15 cellular contexts compared by ENCODE assay signal in the genomic region with DNA sequence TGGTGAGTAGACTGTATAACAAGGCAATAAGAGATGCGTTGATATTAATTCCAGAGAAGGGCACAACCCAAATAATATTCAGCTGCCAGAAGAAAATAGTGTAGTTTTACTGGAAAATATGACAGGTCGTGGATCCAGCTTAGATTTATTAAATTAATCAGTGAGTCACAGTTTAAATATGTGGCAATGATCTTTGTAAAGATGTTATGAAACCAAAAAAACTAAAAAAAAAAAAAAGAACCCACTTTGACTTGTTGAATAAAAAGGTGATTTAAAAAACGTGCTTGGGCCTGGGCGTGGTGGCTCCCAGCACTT. TPM values are rescaled to one million over a fixed set of nuclear protein-coding genes. Genes with fewer than 3 reads are reported as not detected.
DNase-seq lines count a peak whose midpoint lies in the region; ATAC-seq and TF ChIP-seq lines count a peak whose summit lies in the region.
"Had no signal": no experiment of that assay in that cellular context is flagged by ENCODE, and none has a peak within 500 bp of the region (broad histone marks: within the 10 kb centered on the region; RNA-seq: fewer than 3 reads in every experiment).

No MANE protein-coding gene starts in this region.

- no peaks in the 10 kb centered on the region for H3K27me3 Mint-ChIP-seq in Calu3 (ENCODE audit: unreplicated experiment)
- H3K27me3 Mint-ChIP-seq: activated CD8-positive, alpha-beta memory T cell treated with anti-CD3 and anti-CD28 coated beads, Interleukin-2, amount 10 ng/mL, durations not matched to agents 7 days and 5 days had no signal

- no peak for DNase-seq in Calu3
- peak; percentile 68 for DNase-seq in RWPE1 (ENCODE audit: low spot score)
- DNase-seq in epithelial cell of prostate (ENCODE audit: low read depth, low spot score): no peak
- no peak for DNase-seq in omental fat pad (ENCODE audit: low spot score)
- no peak for DNase-seq in DMS79 (lab: John Stamatoyannopoulos, UW)
- no peak for DNase-seq in NCI-H774 (lab: John Stamatoyannopoulos, UW)
- DNase-seq in HuH-7.5 (ENCODE audit: low spot score): no peak
- DNase-seq: activated CD8-positive, alpha-beta memory T cell treated with anti-CD3 and anti-CD28 coated beads, Interleukin-2, amount 10 ng/mL, durations not matched to agents 7 days and 5 days; amniotic stem cell; cerebellar nuclear complex; GDM1; Karpas-422; NCI-H748 treated with DMSO at 0.1 percent for 48 hours; ovary had no signal

- TF ChIP-seq CTCF in Calu3 (IDR thresholded peaks at IDR 0.05; ENCODE audit: unreplicated experiment) (no peak), RWPE1 (conservative IDR thresholded peaks at IDR 0.05; ENCODE audit: low read depth) (no peak), omental fat pad (IDR thresholded peaks at IDR 0.05) (no peak)

- POLR2A ChIA-PET in RWPE1 (lab: Yijun Ruan, JAX; ENCODE audit: low non-redundant PET): no interaction called here

- intact Hi-C loops in Calu3 (cut with micrococcal nuclease; ENCODE audit: unreplicated experiment): no loop called here

- H3K27ac ChIP-seq in RWPE1: peak overlapping the region; percentile 91
- H3K27ac ChIP-seq in epithelial cell of prostate: peak overlapping the region; percentile 85
- H3K27ac ChIP-seq: ovary had no signal

- peaks cover 17% of the 10 kb centered on the region for H3K4me1 Mint-ChIP-seq in Calu3 (ENCODE audit: low read depth, unreplicated experiment)

- ATAC-seq in omental fat pad (ENCODE audit: low FRiP score): peak; percentile 57
- ATAC-seq in GM18517 (IDR thresholded peaks at IDR 0.05; ENCODE audit: unreplicated experiment): no peak
- ATAC-seq: activated CD8-positive, alpha-beta memory T cell treated with anti-CD3 and anti-CD28 coated beads, Interleukin-2, amount 10 ng/mL, durations not matched to agents 7 days and 5 days had no signal

- BruUV-seq in Calu3 (replicated peaks; lab: Mats Ljungman, UMichigan): no TSS peak

- CTCF ChIA-PET in Calu3 (lab: Charles Lee) (interaction anchor here (0.7 to 2.1 kb wide), 2 partner anchors 28 to 167 kb away, joined by 5 to 10 read pairs; a partner anchor contains a TSS), RWPE1 (lab: Yijun Ruan, JAX) (interaction anchor here (0.6 to 0.7 kb wide), 2 partner anchors 86 to 134 kb away, joined by 3 read pairs; no protein-coding TSS in a partner anchor)

- H3K9me3 Mint-ChIP-seq in Calu3 (ENCODE audit: low read depth, unreplicated experiment): no peaks in the 10 kb centered on the region

- H3K36me3 Mint-ChIP-seq in Calu3 (ENCODE audit: insufficient read depth, unreplicated experiment): no peaks in the 10 kb centered on the region

- no peak overlapping the region for H3K4me3 Mint-ChIP-seq in Calu3 (ENCODE audit: low read depth, unreplicated experiment)
- H3K4me3 Mint-ChIP-seq: activated CD8-positive, alpha-beta memory T cell treated with anti-CD3 and anti-CD28 coated beads, Interleukin-2, amount 10 ng/mL, durations not matched to agents 7 days and 5 days had no signal

- peak overlapping the region; percentile 81 for H3K27ac Mint-ChIP-seq in Calu3 (ENCODE audit: unreplicated experiment)
- H3K27ac Mint-ChIP-seq: activated CD8-positive, alpha-beta memory T cell treated with anti-CD3 and anti-CD28 coated beads, Interleukin-2, amount 10 ng/mL, durations not matched to agents 7 days and 5 days had no signal

RNA-seq across cellular contexts. Expression of a gene that starts 20.6 kb away (rescaled TPM):
- total RNA-seq in Calu3 (2022) (17.2 and 20.7 TPM in 2 replicates), omental fat pad (1 to 10 TPM in 1 of 4 donors, under 1 TPM in 3; 0.16 to 1.1 (median 0.23) TPM)

RNA-seq across cellular contexts. Expression of a gene that starts 28.6 kb away (rescaled TPM):
- total RNA-seq in Calu3 (2022): 15.1 and 19.3 TPM in 2 replicates
- 10 to 100 TPM; 15.1 to 30.4 (median 18.5) TPM for total RNA-seq in omental fat pad
